17 cellular contexts compared by ENCODE assay signal in the genomic region with DNA sequence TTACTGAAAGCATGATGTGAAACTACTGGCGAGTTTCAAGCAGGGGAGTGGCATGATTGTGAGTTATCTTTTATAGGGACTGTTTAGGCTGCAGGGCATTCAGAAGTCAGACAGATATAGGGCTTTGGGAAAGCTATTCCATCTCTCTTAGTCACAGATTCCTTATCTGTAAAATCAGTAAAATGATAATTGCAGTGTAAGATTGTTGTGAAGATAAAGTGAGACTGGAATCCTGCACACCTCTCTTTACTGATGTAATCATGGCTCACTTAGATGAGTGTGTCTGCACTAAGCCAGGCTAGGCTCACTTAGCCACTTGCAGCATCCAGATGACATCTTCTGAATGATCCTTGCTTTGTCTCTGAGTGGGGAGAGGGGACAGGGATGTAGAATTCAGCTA.
"Had no signal": no experiment of that assay in that cellular context is flagged by ENCODE, and none has a peak within 500 bp of the region (broad histone marks: within the 10 kb centered on the region; RNA-seq: fewer than 3 reads in every experiment).

No MANE protein-coding gene starts in this region.

- H3K36me3 Mint-ChIP-seq: immature natural killer cell, memory B cell had no signal

- ATAC-seq: activated CD4-positive, alpha-beta T cell treated with anti-CD3 and anti-CD28 coated beads for 36 hours; left lobe of liver; psoas muscle; sciatic nerve had no signal

- H3K27me3 ChIP-seq: breast epithelium, esophagus muscularis mucosa had no signal

- H3K9me3 Mint-ChIP-seq: activated CD4-positive, alpha-beta memory T cell treated with anti-CD3 and anti-CD28 coated beads, Interleukin-2, amount 10 ng/mL, durations not matched to agents 7 days and 5 days; endodermal cell; immature natural killer cell; memory B cell; nephron; stimulated activated naive CD8-positive, alpha-beta T cell treated with anti-CD3 and anti-CD28 coated beads, Interleukin-15, Interleukin-2, amounts not matched to agents 100 ng/mL and 50 ng/mL, for 24 hours had no signal

- DNase-seq: activated CD4-positive, alpha-beta memory T cell treated with anti-CD3 and anti-CD28 coated beads, Interleukin-2, amount 10 ng/mL, durations not matched to agents 7 days and 5 days; activated CD4-positive, alpha-beta T cell treated with anti-CD3 and anti-CD28 coated beads for 36 hours; activated CD8-positive, alpha-beta memory T cell treated with anti-CD3 and anti-CD28 coated beads, Interleukin-2, amount 50 U/mL, for 48 hours; activated naive CD4-positive, alpha-beta T cell; aorta; endodermal cell; immature natural killer cell; psoas muscle; T1000; WERI-Rb-1 had no signal

- H3K36me3 ChIP-seq: breast epithelium, esophagus muscularis mucosa, WERI-Rb-1 had no signal

- H3K27ac ChIP-seq: breast epithelium, esophagus muscularis mucosa, psoas muscle, WERI-Rb-1 had no signal

- H3K4me1 Mint-ChIP-seq: activated CD4-positive, alpha-beta memory T cell treated with anti-CD3 and anti-CD28 coated beads, Interleukin-2, amount 10 ng/mL, durations not matched to agents 7 days and 5 days; activated CD4-positive, alpha-beta T cell treated with anti-CD3 and anti-CD28 coated beads for 36 hours; immature natural killer cell; memory B cell; nephron had no signal

- H3K4me3 Mint-ChIP-seq: activated CD4-positive, alpha-beta memory T cell treated with anti-CD3 and anti-CD28 coated beads, Interleukin-2, amount 10 ng/mL, durations not matched to agents 7 days and 5 days; activated CD4-positive, alpha-beta T cell treated with anti-CD3 and anti-CD28 coated beads for 36 hours; endodermal cell; immature natural killer cell; memory B cell; nephron; stimulated activated naive CD8-positive, alpha-beta T cell treated with anti-CD3 and anti-CD28 coated beads, Interleukin-15, Interleukin-2, amounts not matched to agents 100 ng/mL and 50 ng/mL, for 24 hours had no signal

- H3K4me3 ChIP-seq: breast epithelium, esophagus muscularis mucosa, psoas muscle had no signal

- H3K27ac Mint-ChIP-seq: activated CD4-positive, alpha-beta memory T cell treated with anti-CD3 and anti-CD28 coated beads, Interleukin-2, amount 10 ng/mL, durations not matched to agents 7 days and 5 days; activated CD4-positive, alpha-beta T cell treated with anti-CD3 and anti-CD28 coated beads for 36 hours; endodermal cell; immature natural killer cell; memory B cell; nephron; stimulated activated naive CD8-positive, alpha-beta T cell treated with anti-CD3 and anti-CD28 coated beads, Interleukin-15, Interleukin-2, amounts not matched to agents 100 ng/mL and 50 ng/mL, for 24 hours had no signal

- H3K4me1 ChIP-seq: breast epithelium, psoas muscle had no signal
